Comparison of ENCODE assay signal across 9 cellular contexts in the genomic region with DNA sequence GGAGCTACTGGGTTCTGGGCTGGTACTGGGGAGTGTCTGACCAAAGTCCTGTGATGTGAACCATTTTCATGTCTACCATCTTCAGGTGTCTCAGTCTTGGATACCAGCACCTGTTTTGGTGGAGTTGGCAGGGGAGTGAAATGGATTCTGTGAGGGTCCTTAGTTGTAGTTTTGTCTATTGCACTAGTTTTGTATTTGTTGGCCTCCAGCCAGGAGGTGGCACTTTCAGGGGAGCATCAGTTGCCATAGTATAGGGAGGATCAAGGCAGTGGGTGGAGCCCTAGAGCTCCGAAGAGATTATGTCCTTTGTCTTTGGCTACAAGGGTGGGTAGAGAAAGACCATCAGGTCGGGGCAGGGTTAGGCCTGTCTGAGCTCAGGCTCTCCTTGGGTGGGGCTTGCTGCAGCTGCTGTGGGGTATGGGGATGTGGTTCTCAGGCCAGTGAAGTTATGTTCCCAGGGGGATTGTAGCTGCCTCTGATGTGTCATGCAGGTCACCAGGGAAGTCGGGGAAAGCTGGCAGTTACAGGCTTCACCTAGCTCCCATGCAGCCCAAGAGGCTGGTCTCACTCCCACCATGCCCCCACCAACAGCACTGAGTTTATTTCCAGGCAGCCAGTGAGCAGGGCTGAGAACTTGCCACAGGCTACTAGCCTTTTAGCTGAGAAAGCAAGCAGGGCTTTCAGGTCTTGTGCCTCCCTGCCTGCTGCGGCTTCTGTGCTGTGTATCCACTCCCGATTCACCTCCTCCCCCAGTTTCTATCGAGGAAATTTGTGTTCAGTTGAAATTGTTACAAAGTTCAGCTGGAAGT.
A peak's percentile ranks its signal among the peaks of the same experiment; 100 is the strongest.
DNase-seq lines count a peak whose midpoint lies in the region; ATAC-seq and TF ChIP-seq lines count a peak whose summit lies in the region.
"Had no signal": no experiment of that assay in that cellular context is flagged by ENCODE, and none has a peak within 500 bp of the region (broad histone marks: within the 10 kb centered on the region; RNA-seq: fewer than 3 reads in every experiment).

No MANE protein-coding gene starts in this region.

- peak overlapping the region; percentile 82 for H3K27ac Mint-ChIP-seq in activated CD4-positive, alpha-beta T cell treated with anti-CD3 and anti-CD28 coated beads, Interleukin-2, amount 10 ng/mL, durations not matched to agents 7 days and 5 days
- no peak overlapping the region for H3K27ac Mint-ChIP-seq in activated CD4-positive, alpha-beta T cell treated with anti-CD3 and anti-CD28 coated beads for 36 hours
- H3K27ac Mint-ChIP-seq in stimulated activated memory B cell treated with anti-CD40 and anti-IgM and Interleukin-4, amounts not matched to agents 10 μg/mL and 1 μg/mL and 100 μg/mL, for 72 hours, result peak overlapping the region; percentile 85

- ATAC-seq in activated CD4-positive, alpha-beta T cell treated with anti-CD3 and anti-CD28 coated beads for 36 hours, result no peak
- peak; percentile 50 for ATAC-seq in HG02885 (IDR thresholded peaks at IDR 0.05; ENCODE audit: poor library complexity, unreplicated experiment)
- ATAC-seq in stimulated activated memory B cell treated with anti-CD40 and anti-IgM and Interleukin-4, amounts not matched to agents 10 μg/mL and 1 μg/mL and 100 μg/mL, for 72 hours, result peak; percentile 90

- H3K4me1 ChIP-seq in SJCRH30, result peaks cover 19% of the 10 kb centered on the region

- DNase-seq in activated CD4-positive, alpha-beta T cell treated with anti-CD3 and anti-CD28 coated beads, Interleukin-2, amount 10 ng/mL, durations not matched to agents 7 days and 5 days, result no peak
- DNase-seq in activated CD4-positive, alpha-beta T cell treated with anti-CD3 and anti-CD28 coated beads for 36 hours, result no peak
- peak; percentile 80 to 82 for DNase-seq in SJCRH30
- no peak for DNase-seq in GM10248 (ENCODE audit: extremely low spot score)
- no peak for DNase-seq in T-helper 9 cell
- DNase-seq in DMS 273 (lab: John Stamatoyannopoulos, UW; ENCODE audit: unreplicated experiment), result no peak

- peaks cover 52% of the 10 kb centered on the region for H3K36me3 Mint-ChIP-seq in activated CD4-positive, alpha-beta T cell treated with anti-CD3 and anti-CD28 coated beads, Interleukin-2, amount 10 ng/mL, durations not matched to agents 7 days and 5 days (ENCODE audit: low read depth)
- peaks cover 7% of the 10 kb centered on the region for H3K36me3 Mint-ChIP-seq in activated CD4-positive, alpha-beta T cell treated with anti-CD3 and anti-CD28 coated beads for 36 hours (ENCODE audit: low read depth)
- peaks cover 17% of the 10 kb centered on the region for H3K36me3 Mint-ChIP-seq in stimulated activated memory B cell treated with anti-CD40 and anti-IgM and Interleukin-4, amounts not matched to agents 10 μg/mL and 1 μg/mL and 100 μg/mL, for 72 hours

- peaks cover 42% of the 10 kb centered on the region for H3K9me3 Mint-ChIP-seq in activated CD4-positive, alpha-beta T cell treated with anti-CD3 and anti-CD28 coated beads, Interleukin-2, amount 10 ng/mL, durations not matched to agents 7 days and 5 days
- H3K9me3 Mint-ChIP-seq in activated CD4-positive, alpha-beta T cell treated with anti-CD3 and anti-CD28 coated beads for 36 hours (ENCODE audit: low read depth), result peaks cover 10% of the 10 kb centered on the region
- peaks cover 5% of the 10 kb centered on the region for H3K9me3 Mint-ChIP-seq in stimulated activated memory B cell treated with anti-CD40 and anti-IgM and Interleukin-4, amounts not matched to agents 10 μg/mL and 1 μg/mL and 100 μg/mL, for 72 hours

- TF ChIP-seq CTCF in GM10248 (IDR thresholded peaks at IDR 0.05; ENCODE audit: control extremely low read depth, extremely low read depth, low read depth, missing control alignments), result no peak

- H3K27me3 ChIP-seq in SJCRH30, result no peaks in the 10 kb centered on the region
- H3K27me3 ChIP-seq: tibial artery had no signal

- no peaks in the 10 kb centered on the region for H3K36me3 ChIP-seq in SJCRH30
- H3K36me3 ChIP-seq: tibial artery had no signal

- H3K27me3 Mint-ChIP-seq in activated CD4-positive, alpha-beta T cell treated with anti-CD3 and anti-CD28 coated beads, Interleukin-2, amount 10 ng/mL, durations not matched to agents 7 days and 5 days, result peaks cover 11% of the 10 kb centered on the region
- peaks cover 2% of the 10 kb centered on the region for H3K27me3 Mint-ChIP-seq in activated CD4-positive, alpha-beta T cell treated with anti-CD3 and anti-CD28 coated beads for 36 hours
- no peaks in the 10 kb centered on the region for H3K27me3 Mint-ChIP-seq in stimulated activated memory B cell treated with anti-CD40 and anti-IgM and Interleukin-4, amounts not matched to agents 10 μg/mL and 1 μg/mL and 100 μg/mL, for 72 hours

- H3K27ac ChIP-seq in SJCRH30, result peak overlapping the region; percentile 63
- H3K27ac ChIP-seq: tibial artery had no signal

- H3K4me1 Mint-ChIP-seq in activated CD4-positive, alpha-beta T cell treated with anti-CD3 and anti-CD28 coated beads, Interleukin-2, amount 10 ng/mL, durations not matched to agents 7 days and 5 days, result peaks cover 43% of the 10 kb centered on the region
- peaks cover 37% of the 10 kb centered on the region for H3K4me1 Mint-ChIP-seq in activated CD4-positive, alpha-beta T cell treated with anti-CD3 and anti-CD28 coated beads for 36 hours
- peaks cover 53% of the 10 kb centered on the region for H3K4me1 Mint-ChIP-seq in stimulated activated memory B cell treated with anti-CD40 and anti-IgM and Interleukin-4, amounts not matched to agents 10 μg/mL and 1 μg/mL and 100 μg/mL, for 72 hours

- POLR2A ChIA-PET in activated CD4-positive, alpha-beta T cell treated with anti-CD3 and anti-CD28 coated beads, Interleukin-2, amount 10 ng/mL, durations not matched to agents 7 days and 5 days (lab: Charles Lee), result interaction anchor here (0.6 kb wide), 1 partner anchor 43 kb away, joined by 4 read pairs; no protein-coding TSS in a partner anchor
- POLR2A ChIA-PET in activated CD4-positive, alpha-beta T cell treated with anti-CD3 and anti-CD28 coated beads for 36 hours (lab: Charles Lee), result no interaction called here
- POLR2A ChIA-PET in GM10248 (lab: Yijun Ruan, JAX), result no interaction called here

- H3K4me3 Mint-ChIP-seq in activated CD4-positive, alpha-beta T cell treated with anti-CD3 and anti-CD28 coated beads, Interleukin-2, amount 10 ng/mL, durations not matched to agents 7 days and 5 days, result no peak overlapping the region
- H3K4me3 Mint-ChIP-seq in activated CD4-positive, alpha-beta T cell treated with anti-CD3 and anti-CD28 coated beads for 36 hours, result no peak overlapping the region
- peak overlapping the region; percentile 58 for H3K4me3 Mint-ChIP-seq in stimulated activated memory B cell treated with anti-CD40 and anti-IgM and Interleukin-4, amounts not matched to agents 10 μg/mL and 1 μg/mL and 100 μg/mL, for 72 hours

- intact Hi-C loops in activated CD4-positive, alpha-beta T cell treated with anti-CD3 and anti-CD28 coated beads for 36 hours (cut with DNase I, micrococcal nuclease), result loop anchor here in 1 of 2 experiments (5.0 kb wide), 1 partner anchor 95 kb away; no protein-coding TSS in a partner anchor

- H3K9me3 ChIP-seq in SJCRH30 (replicated peaks), result peaks cover 5% of the 10 kb centered on the region
- H3K9me3 ChIP-seq: tibial artery had no signal

- CTCF ChIA-PET in activated CD4-positive, alpha-beta T cell treated with anti-CD3 and anti-CD28 coated beads, Interleukin-2, amount 10 ng/mL, durations not matched to agents 7 days and 5 days (lab: Charles Lee), result interaction anchor here (1.2 to 1.8 kb wide), 3 partner anchors 10 to 1193 kb away, joined by 3 to 5 read pairs (median 3); no protein-coding TSS in a partner anchor
- CTCF ChIA-PET in activated CD4-positive, alpha-beta T cell treated with anti-CD3 and anti-CD28 coated beads for 36 hours (lab: Charles Lee), result interaction anchor here (1.3 kb wide), 2 partner anchors 88 to 90 kb away, joined by 3 to 4 read pairs; no protein-coding TSS in a partner anchor
- CTCF ChIA-PET in GM10248 (lab: Yijun Ruan, JAX), result interaction anchor here (0.6 to 2.0 kb wide), 18 partner anchors 9 to 1193 kb away, joined by 3 to 8 read pairs (median 4); no protein-coding TSS in a partner anchor

- H3K4me3 ChIP-seq in SJCRH30, result no peak overlapping the region
- H3K4me3 ChIP-seq: tibial artery had no signal

Comparison
In these comparisons a context has a peak if more than half of its experiments do, and no peak if none do; other contexts are left out.
1. DNase-seq: peak in SJCRH30 (2 of 2); none in activated CD4-positive, alpha-beta T cell treated with anti-CD3 and anti-CD28 coated beads, Interleukin-2, amount 10 ng/mL, durations not matched to agents 7 days and 5 days (single experiment), activated CD4-positive, alpha-beta T cell treated with anti-CD3 and anti-CD28 coated beads for 36 hours (single experiment), GM10248 (single experiment), T-helper 9 cell (single experiment) and DMS 273 (single experiment).